10 cellular contexts compared by ENCODE assay signal in genomic region chr19:55545913-55546495, GRCh38. TPM values are rescaled to one million over a fixed set of nuclear protein-coding genes. Genes with fewer than 3 reads are reported as not detected.
A peak's percentile ranks its signal among the peaks of the same experiment; 100 is the strongest.
DNase-seq lines count a peak whose midpoint lies in the region; ATAC-seq and TF ChIP-seq lines count a peak whose summit lies in the region.
"Had no signal": no experiment of that assay in that cellular context is flagged by ENCODE, and none has a peak within 500 bp of the region (broad histone marks: within the 10 kb centered on the region; RNA-seq: fewer than 3 reads in every experiment).

No MANE protein-coding gene starts in this region.

- no peak for TF ChIP-seq POLR2A in erythroblast (IDR thresholded peaks at IDR 0.05; ENCODE audit: low read length)

- DNase-seq in coronary artery (ENCODE audit: low spot score) (no peak), sciatic nerve (ENCODE audit: low spot score) (no peak), erythroblast (lab: John Stamatoyannopoulos, UW) (no peak)
- DNase-seq in stimulated activated naive CD4-positive, alpha-beta T cell treated with Interleukin-2 at 50 U/mL for 16 hours (lab: John Stamatoyannopoulos, UW), result no peak
- DNase-seq: central memory CD4-positive, alpha-beta T cell; NCI-H69 had no signal

- H3K4me3 ChIP-seq in coronary artery, result no peak overlapping the region
- H3K4me3 ChIP-seq: SK-N-MC had no signal

- intact Hi-C loops in sciatic nerve (cut with DNase I), result no loop called here

- no peak for TF ChIP-seq CTCF in coronary artery (IDR thresholded peaks at IDR 0.05)

- peak overlapping the region; percentile 5 to 52 for H3K27ac ChIP-seq in coronary artery
- H3K27ac ChIP-seq: SK-N-MC had no signal

- ATAC-seq in sciatic nerve, result peak; percentile 19
- ATAC-seq: activated CD4-positive, CD25-positive, alpha-beta regulatory T cell treated with anti-CD3 and anti-CD28 coated beads, Interleukin-2, amount 50 U/mL, for 24 hours had no signal

RNA-seq across cellular contexts. Expression of gene SBK3, which starts 0.7 kb away (rescaled TPM):
- 0.53 TPM for total RNA-seq in sciatic nerve
- total RNA-seq: activated T-helper 1 cell treated with anti-CD3 and anti-CD28 coated beads, Interleukin-12 subunit alpha, Interleukin-12 subunit beta, Interleukin-2, Interleukin-4 antibody, amounts not matched to agents 30 ng/mL and 10 ng/mL and 1 ng/mL, durations not matched to agents 14 hours and 24 hours and 36 hours had no signal

RNA-seq across cellular contexts. Expression of gene SBK2, which starts 9.1 kb away (rescaled TPM):
- total RNA-seq in sciatic nerve, result not detected
- total RNA-seq: activated T-helper 1 cell treated with anti-CD3 and anti-CD28 coated beads, Interleukin-12 subunit alpha, Interleukin-12 subunit beta, Interleukin-2, Interleukin-4 antibody, amounts not matched to agents 30 ng/mL and 10 ng/mL and 1 ng/mL, durations not matched to agents 14 hours and 24 hours and 36 hours; lower leg skin had no signal

RNA-seq across cellular contexts. Expression of gene ZNF579, which starts 34.6 kb away (rescaled TPM):
- 14.3 TPM for total RNA-seq in sciatic nerve

RNA-seq across cellular contexts. Expression of gene FIZ1, which starts 53.3 kb away (rescaled TPM):
- 11.7 TPM for total RNA-seq in sciatic nerve

RNA-seq across cellular contexts. Expression of gene ZNF524, which starts 54.1 kb away (rescaled TPM):
- 18.9 TPM for total RNA-seq in sciatic nerve
